ENCODE assay signal across 21 cellular contexts in genomic region chr2:69459936-69460335, GRCh38. TPM values are rescaled to one million over a fixed set of nuclear protein-coding genes. Genes with fewer than 3 reads are reported as not detected.
DNase-seq lines count a peak whose midpoint lies in the region; ATAC-seq lines count a peak whose summit lies in the region.
"Had no signal": no experiment of that assay in that cellular context is flagged by ENCODE, and none has a peak within 500 bp of the region (broad histone marks: within the 10 kb centered on the region; RNA-seq: fewer than 3 reads in every experiment).

No MANE protein-coding gene starts in this region.

- no peak for ATAC-seq in HG02759 (IDR thresholded peaks at IDR 0.05; ENCODE audit: unreplicated experiment)
- ATAC-seq: Panc1 had no signal

- peaks cover 6% of the 10 kb centered on the region; the same call in 1 of the 2 replicates for H3K9me3 ChIP-seq in BLaER1

- H3K4me3 ChIP-seq in BLaER1, result no peak overlapping the region

- no peak overlapping the region for H3K9ac ChIP-seq in BLaER1
- H3K9ac ChIP-seq: KMS-11 had no signal

- H3K4me1 ChIP-seq in BLaER1, result peaks cover 38% of the 10 kb centered on the region

- H3K27me3 ChIP-seq in BLaER1, result no peaks in the 10 kb centered on the region

- H3K36me3 ChIP-seq in BLaER1, result peaks cover 14% of the 10 kb centered on the region; the same call in 1 of the 2 replicates

- DNase-seq in NCI-H2107 treated with DMSO at 0.1 percent for 48 hours (lab: John Stamatoyannopoulos, UW; ENCODE audit: unreplicated experiment) (peak; percentile 77), NCI-H2107 (lab: John Stamatoyannopoulos, UW) (no peak), DMS79 treated with DMSO at 0.1 percent for 48 hours (lab: John Stamatoyannopoulos, UW) (peak; percentile 12), myocyte (ENCODE audit: low read depth) (peak; percentile 51), NCI-H345 (lab: John Stamatoyannopoulos, UW) (no peak), NCI-H526 treated with DMSO at 0.1 percent for 48 hours (lab: John Stamatoyannopoulos, UW) (no peak)
- DNase-seq: COR-L47, DND-41, HCEC 1CT, NCI-H1092 treated with DMSO at 0.1 percent for 48 hours, NCI-H1436, NCI-H1930, NCI-H69, SHP77 had no signal

- H4K20me1 ChIP-seq in BLaER1, result no peaks in the 10 kb centered on the region

- no peak overlapping the region for H3K27ac ChIP-seq in BLaER1
- H3K27ac ChIP-seq: 22Rv1, HL-60, KMS-11, RWPE1 had no signal

- peak overlapping the region; percentile 42 for H3K4me2 ChIP-seq in BLaER1
- H3K4me2 ChIP-seq: KMS-11 had no signal

RNA-seq across cellular contexts. Expression of gene NFU1, which starts 22.7 kb away (rescaled TPM):
- 33.1 and 34.7 TPM in 2 replicates for total RNA-seq in myocyte
- polyA plus RNA-seq in myocyte (2012), result 44.0 TPM

Comparison
In these comparisons a context has a peak if more than half of its experiments do, and no peak if none do; other contexts are left out.
1. DNase-seq: peak in NCI-H2107 treated with DMSO at 0.1 percent for 48 hours (single experiment), DMS79 treated with DMSO at 0.1 percent for 48 hours (single experiment) and myocyte (single experiment); none in NCI-H2107 (single experiment), NCI-H345 (single experiment) and NCI-H526 treated with DMSO at 0.1 percent for 48 hours (single experiment).